ENCODE assay signal across 1 cellular context in genomic region chr14:104940526-104941150, GRCh38.
TF ChIP-seq lines count a peak whose summit lies in the region.

No MANE protein-coding gene starts in this region.

TF ChIP-seq in Ishikawa, 13 proteins besides CTCF, POLR2A, EP300 and RAD21 (continued from another document):
- TF ChIP-seq REST (IDR thresholded peaks at IDR 0.05; ENCODE audit: low read depth) (no peak), CREB1 (IDR thresholded peaks at IDR 0.05; ENCODE audit: low read depth) (no peak), TEAD4 (IDR thresholded peaks at IDR 0.05) (no peak)
